Comparison of ENCODE assay signal across 1 cellular context in the genomic region with DNA sequence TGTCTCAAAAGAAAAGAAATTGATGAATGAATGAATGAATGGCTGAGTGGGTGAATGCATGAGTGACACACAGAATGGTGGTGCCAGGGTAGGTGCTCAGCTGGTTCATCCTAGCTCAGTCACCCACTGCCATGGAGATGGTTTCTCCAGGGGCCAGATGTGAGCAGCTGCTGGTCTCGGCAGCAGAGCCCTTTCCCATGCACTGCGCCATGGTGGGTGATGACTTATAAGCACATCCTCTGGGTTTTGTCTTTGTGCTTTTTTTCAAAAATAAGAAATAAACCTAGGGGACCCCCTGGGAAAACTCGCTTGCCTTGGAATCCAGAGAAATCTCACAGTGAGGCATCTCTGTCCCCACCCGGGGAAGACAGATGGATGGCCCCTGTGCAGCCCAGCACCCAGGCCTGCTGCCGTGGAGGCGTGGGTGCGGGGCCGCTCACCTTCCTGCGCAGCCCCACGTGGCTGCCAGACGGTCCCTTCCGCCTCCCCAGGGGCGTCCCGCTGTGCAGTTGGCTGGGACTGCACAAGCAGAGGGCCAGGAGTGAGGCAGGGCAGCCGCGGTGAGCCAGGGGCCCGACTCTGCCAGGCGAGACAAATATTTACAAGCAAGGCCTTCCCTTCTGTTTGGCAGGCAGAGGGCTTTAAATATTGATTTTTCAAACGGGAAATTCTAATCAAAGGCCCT.
TF ChIP-seq lines count a peak whose summit lies in the region.

No MANE protein-coding gene starts in this region.

TF ChIP-seq in HEK293, 187 proteins besides CTCF, POLR2A, EP300 and RAD21 (continued from another document):
- TF ChIP-seq, protein P1, sequence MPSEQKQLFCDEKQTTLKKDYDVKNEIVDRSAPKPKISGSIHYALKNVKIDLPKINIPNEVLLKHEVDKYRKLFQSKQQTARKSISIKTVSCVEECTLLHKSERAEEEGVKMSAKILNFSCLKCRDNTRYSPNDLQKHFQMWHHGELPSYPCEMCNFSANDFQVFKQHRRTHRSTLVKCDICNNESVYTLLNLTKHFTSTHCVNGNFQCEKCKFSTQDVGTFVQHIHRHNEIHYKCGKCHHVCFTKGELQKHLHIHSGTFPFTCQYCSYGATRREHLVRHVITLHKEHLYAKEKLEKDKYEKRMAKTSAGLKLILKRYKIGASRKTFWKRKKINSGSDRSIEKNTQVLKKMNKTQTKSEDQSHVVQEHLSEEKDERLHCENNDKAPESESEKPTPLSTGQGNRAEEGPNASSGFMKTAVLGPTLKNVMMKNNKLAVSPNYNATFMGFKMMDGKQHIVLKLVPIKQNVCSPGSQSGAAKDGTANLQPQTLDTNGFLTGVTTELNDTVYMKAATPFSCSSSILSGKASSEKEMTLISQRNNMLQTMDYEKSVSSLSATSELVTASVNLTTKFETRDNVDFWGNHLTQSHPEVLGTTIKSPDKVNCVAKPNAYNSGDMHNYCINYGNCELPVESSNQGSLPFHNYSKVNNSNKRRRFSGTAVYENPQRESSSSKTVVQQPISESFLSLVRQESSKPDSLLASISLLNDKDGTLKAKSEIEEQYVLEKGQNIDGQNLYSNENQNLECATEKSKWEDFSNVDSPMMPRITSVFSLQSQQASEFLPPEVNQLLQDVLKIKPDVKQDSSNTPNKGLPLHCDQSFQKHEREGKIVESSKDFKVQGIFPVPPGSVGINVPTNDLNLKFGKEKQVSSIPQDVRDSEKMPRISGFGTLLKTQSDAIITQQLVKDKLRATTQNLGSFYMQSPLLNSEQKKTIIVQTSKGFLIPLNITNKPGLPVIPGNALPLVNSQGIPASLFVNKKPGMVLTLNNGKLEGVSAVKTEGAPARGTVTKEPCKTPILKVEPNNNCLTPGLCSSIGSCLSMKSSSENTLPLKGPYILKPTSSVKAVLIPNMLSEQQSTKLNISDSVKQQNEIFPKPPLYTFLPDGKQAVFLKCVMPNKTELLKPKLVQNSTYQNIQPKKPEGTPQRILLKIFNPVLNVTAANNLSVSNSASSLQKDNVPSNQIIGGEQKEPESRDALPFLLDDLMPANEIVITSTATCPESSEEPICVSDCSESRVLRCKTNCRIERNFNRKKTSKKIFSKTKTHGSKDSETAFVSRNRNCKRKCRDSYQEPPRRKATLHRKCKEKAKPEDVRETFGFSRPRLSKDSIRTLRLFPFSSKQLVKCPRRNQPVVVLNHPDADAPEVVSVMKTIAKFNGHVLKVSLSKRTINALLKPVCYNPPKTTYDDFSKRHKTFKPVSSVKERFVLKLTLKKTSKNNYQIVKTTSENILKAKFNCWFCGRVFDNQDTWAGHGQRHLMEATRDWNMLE (tag by site-specific recombination; conservative IDR thresholded peaks at IDR 0.05; ENCODE audit: low read depth) = no peak
- no peak for TF ChIP-seq ZNF10 (tag by site-specific recombination; IDR thresholded peaks at IDR 0.05)
- no peak for TF ChIP-seq ZNF792 (tag by site-specific recombination; IDR thresholded peaks at IDR 0.05)
- peak; percentile 36 for TF ChIP-seq GLIS1 (tag by site-specific recombination; IDR thresholded peaks at IDR 0.05)
- TF ChIP-seq ZNF768 (tag by site-specific recombination; IDR thresholded peaks at IDR 0.05) = no peak
- TF ChIP-seq ZNF658 (tag by site-specific recombination; IDR thresholded peaks at IDR 0.05) = no peak
- TF ChIP-seq ZNF121 (tag by site-specific recombination; IDR thresholded peaks at IDR 0.05) = peak; percentile 3; the same call in 1 of the 2 replicates
TF ChIP-seq in HEK293: peak in this region for 6.
